ENCODE assay signal across 29 cellular contexts in the genomic region with DNA sequence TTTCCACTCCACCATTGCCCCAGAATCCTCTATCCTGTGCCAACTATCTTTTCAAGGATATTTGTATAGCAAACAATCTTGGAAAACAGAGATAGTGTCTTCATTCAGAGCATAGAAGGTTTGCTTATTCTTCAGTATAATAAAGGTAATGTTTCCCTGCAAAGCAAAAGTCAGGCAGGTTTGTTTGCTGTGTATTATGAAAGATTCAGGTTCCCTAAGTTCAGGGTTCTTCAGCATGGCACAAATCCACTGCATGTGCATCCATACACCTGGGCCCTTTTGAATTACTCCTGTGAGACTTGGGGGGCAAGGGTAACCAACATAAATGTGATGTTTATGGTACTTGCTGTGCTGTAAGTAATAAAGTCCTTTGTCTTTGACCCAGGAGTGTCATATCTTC.
"Had no signal": no experiment of that assay in that cellular context is flagged by ENCODE, and none has a peak within 500 bp of the region (broad histone marks: within the 10 kb centered on the region; RNA-seq: fewer than 3 reads in every experiment).

No MANE protein-coding gene starts in this region.

- DNase-seq: stimulated activated CD4-positive, alpha-beta T cell treated with anti-CD3 and anti-CD28 coated beads, Interleukin-2, amount 100 ng/mL, for 48 hours; stimulated activated CD4-positive, alpha-beta T cell treated with anti-CD3 and anti-CD28 coated beads, Interleukin-4, amount 100 ng/mL, for 1 hour; stimulated activated CD4-positive, alpha-beta T cell treated with anti-CD3 and anti-CD28 coated beads, Interleukin-4, amount 100 ng/mL, for 24 hours; stimulated activated CD4-positive, alpha-beta T cell treated with anti-CD3 and anti-CD28 coated beads, Interleukin-4, amount 100 ng/mL, for 4 hours; stimulated activated CD8-positive, alpha-beta memory T cell treated with anti-CD3 and anti-CD28 coated beads, Interleukin-4, amount 100 ng/mL, for 48 hours; stimulated activated naive B cell treated with anti-CD40 and anti-IgM and Interleukin-4, amounts not matched to agents 10 μg/mL and 1 μg/mL and 100 μg/mL, for 72 hours; stimulated activated naive CD4-positive, alpha-beta T cell; stimulated activated naive CD4-positive, alpha-beta T cell treated with Interleukin-2 at 50 U/mL for 16 hours; stimulated activated naive CD8-positive, alpha-beta T cell treated with anti-CD3 and anti-CD28 coated beads, Interleukin-15, amount 100 ng/mL, for 72 hours; stimulated activated naive CD8-positive, alpha-beta T cell treated with anti-CD3 and anti-CD28 coated beads, Interleukin-15, Interleukin-2, amounts not matched to agents 100 U/mL and 50 U/mL, for 24 hours; stomach; substantia nigra; testis; thyroid gland; tibial artery; transverse colon; trophoblast cell; upper lobe of left lung; upper lobe of right lung; uterus had no signal

- H3K36me3 Mint-ChIP-seq: stimulated activated effector memory CD8-positive, alpha-beta T cell treated with anti-CD3 and anti-CD28 coated beads, Interleukin-12 subunit alpha, Interleukin-12 subunit beta, amount 100 ng/mL, for 72 hours; type B pancreatic cell had no signal

- H3K36me3 ChIP-seq: stomach, suprapubic skin, thoracic aorta, thyroid gland, tibial artery, tibial nerve, transverse colon, upper lobe of left lung, upper lobe of right lung, uterus, vagina had no signal

- H3K27me3 ChIP-seq: stomach, suprapubic skin, testis, thyroid gland, tibial artery, transverse colon, upper lobe of left lung, upper lobe of right lung, uterus, vagina had no signal

- FAIRE-seq: urothelium cell line had no signal

- H3K9me3 Mint-ChIP-seq: stimulated activated effector memory CD8-positive, alpha-beta T cell treated with anti-CD3 and anti-CD28 coated beads, Interleukin-12 subunit alpha, Interleukin-12 subunit beta, amount 100 ng/mL, for 72 hours; stimulated activated naive CD8-positive, alpha-beta T cell treated with anti-CD3 and anti-CD28 coated beads, Interleukin-15, Interleukin-2, amounts not matched to agents 100 ng/mL and 50 ng/mL, for 24 hours; type B pancreatic cell had no signal

- H3K4me3 ChIP-seq: stomach, suprapubic skin, testis, thoracic aorta, thyroid gland, tibial artery, tibial nerve, transverse colon, upper lobe of left lung, upper lobe of right lung, uterus, vagina had no signal

- H3K4me3 Mint-ChIP-seq: stimulated activated effector memory CD8-positive, alpha-beta T cell treated with anti-CD3 and anti-CD28 coated beads, Interleukin-12 subunit alpha, Interleukin-12 subunit beta, amount 100 ng/mL, for 72 hours; stimulated activated memory B cell treated with anti-CD40 and anti-IgM and Interleukin-4, amounts not matched to agents 10 μg/mL and 1 μg/mL and 100 μg/mL, for 72 hours; stimulated activated naive B cell treated with anti-CD40 and anti-IgM and Interleukin-4, amounts not matched to agents 10 μg/mL and 1 μg/mL and 100 μg/mL, for 72 hours; stimulated activated naive CD8-positive, alpha-beta T cell treated with anti-CD3 and anti-CD28 coated beads, Interleukin-15, amount 100 ng/mL, for 72 hours; stimulated activated naive CD8-positive, alpha-beta T cell treated with anti-CD3 and anti-CD28 coated beads, Interleukin-15, Interleukin-2, amounts not matched to agents 100 ng/mL and 50 ng/mL, for 24 hours; type B pancreatic cell had no signal

- ATAC-seq: stimulated activated effector memory CD8-positive, alpha-beta T cell treated with anti-CD3 and anti-CD28 coated beads, Interleukin-12 subunit alpha, Interleukin-12 subunit beta, amount 100 ng/mL, for 72 hours; stimulated activated memory B cell treated with anti-CD40 and anti-IgM and Interleukin-4, amounts not matched to agents 10 μg/mL and 1 μg/mL and 100 μg/mL, for 72 hours; stimulated activated naive B cell treated with anti-CD40 and anti-IgM and Interleukin-4, amounts not matched to agents 10 μg/mL and 1 μg/mL and 100 μg/mL, for 72 hours; stimulated activated naive CD8-positive, alpha-beta T cell treated with anti-CD3 and anti-CD28 coated beads, Interleukin-15, amount 100 ng/mL, for 72 hours; stimulated activated naive CD8-positive, alpha-beta T cell treated with anti-CD3 and anti-CD28 coated beads, Interleukin-15, Interleukin-2, amounts not matched to agents 100 U/mL and 50 U/mL, for 24 hours; upper lobe of right lung had no signal

- H3K4me1 ChIP-seq: stomach, suprapubic skin, testis, thyroid gland, tibial artery, tibial nerve, transverse colon, upper lobe of left lung, upper lobe of right lung, uterus, vagina had no signal

- H3K4me1 Mint-ChIP-seq: stimulated activated effector memory CD8-positive, alpha-beta T cell treated with anti-CD3 and anti-CD28 coated beads, Interleukin-12 subunit alpha, Interleukin-12 subunit beta, amount 100 ng/mL, for 72 hours; stimulated activated memory B cell treated with anti-CD40 and anti-IgM and Interleukin-4, amounts not matched to agents 10 μg/mL and 1 μg/mL and 100 μg/mL, for 72 hours; stimulated activated naive B cell treated with anti-CD40 and anti-IgM and Interleukin-4, amounts not matched to agents 10 μg/mL and 1 μg/mL and 100 μg/mL, for 72 hours; stimulated activated naive CD8-positive, alpha-beta T cell treated with anti-CD3 and anti-CD28 coated beads, Interleukin-15, amount 100 ng/mL, for 72 hours had no signal

- H3K27ac Mint-ChIP-seq: stimulated activated effector memory CD8-positive, alpha-beta T cell treated with anti-CD3 and anti-CD28 coated beads, Interleukin-12 subunit alpha, Interleukin-12 subunit beta, amount 100 ng/mL, for 72 hours; stimulated activated memory B cell treated with anti-CD40 and anti-IgM and Interleukin-4, amounts not matched to agents 10 μg/mL and 1 μg/mL and 100 μg/mL, for 72 hours; stimulated activated naive B cell treated with anti-CD40 and anti-IgM and Interleukin-4, amounts not matched to agents 10 μg/mL and 1 μg/mL and 100 μg/mL, for 72 hours; stimulated activated naive CD8-positive, alpha-beta T cell treated with anti-CD3 and anti-CD28 coated beads, Interleukin-15, amount 100 ng/mL, for 72 hours; stimulated activated naive CD8-positive, alpha-beta T cell treated with anti-CD3 and anti-CD28 coated beads, Interleukin-15, Interleukin-2, amounts not matched to agents 100 ng/mL and 50 ng/mL, for 24 hours; type B pancreatic cell had no signal

- H3K27ac ChIP-seq: stomach, suprapubic skin, testis, thoracic aorta, thyroid gland, tibial artery, tibial nerve, transverse colon, upper lobe of left lung, upper lobe of right lung, uterus, vagina had no signal

- H3K27me3 Mint-ChIP-seq: stimulated activated memory B cell treated with anti-CD40 and anti-IgM and Interleukin-4, amounts not matched to agents 10 μg/mL and 1 μg/mL and 100 μg/mL, for 72 hours; stimulated activated naive B cell treated with anti-CD40 and anti-IgM and Interleukin-4, amounts not matched to agents 10 μg/mL and 1 μg/mL and 100 μg/mL, for 72 hours; stimulated activated naive CD8-positive, alpha-beta T cell treated with anti-CD3 and anti-CD28 coated beads, Interleukin-15, amount 100 ng/mL, for 72 hours; stimulated activated naive CD8-positive, alpha-beta T cell treated with anti-CD3 and anti-CD28 coated beads, Interleukin-15, Interleukin-2, amounts not matched to agents 100 ng/mL and 50 ng/mL, for 24 hours; type B pancreatic cell had no signal

- H3K9me3 ChIP-seq: suprapubic skin, testis, thoracic aorta, thyroid gland, tibial nerve, transverse colon, upper lobe of left lung, upper lobe of right lung, uterus, vagina had no signal
